In genomic region chr3:175108613-175109151, GRCh38 we compare ENCODE assay signal across 25 cellular contexts.
"Had no signal": no experiment of that assay in that cellular context is flagged by ENCODE, and none has a peak within 500 bp of the region (broad histone marks: within the 10 kb centered on the region; RNA-seq: fewer than 3 reads in every experiment).

No MANE protein-coding gene starts in this region.

- H3K9me3 ChIP-seq: MG63, Peyer's patch, SJCRH30, SK-N-SH had no signal

- H3K36me3 ChIP-seq: MG63, Peyer's patch, SJCRH30, WERI-Rb-1 had no signal

- H3K9ac ChIP-seq: SK-N-SH had no signal

- DNase-seq: activated CD4-positive, alpha-beta T cell treated with anti-CD3 and anti-CD28 coated beads for 36 hours; activated CD8-positive, alpha-beta memory T cell treated with anti-CD3 and anti-CD28 coated beads, Interleukin-2, amount 50 U/mL, for 4 hours; activated CD8-positive, alpha-beta T cell treated with anti-CD3 and anti-CD28 coated beads for 36 hours; activated gamma-delta T cell treated with Interleukin-2 at 50 U/mL for 16 hours; activated naive CD4-positive, alpha-beta T cell treated with anti-CD3 and anti-CD28 coated beads, Interleukin-2, amount 10 ng/mL, durations not matched to agents 7 days and 5 days; activated naive CD8-positive, alpha-beta T cell treated with anti-CD3 and anti-CD28 coated beads for 36 hours; activated T-cell treated with anti-CD3 and anti-CD28 coated beads, Interleukin-2, amount 50 U/mL, for 72 hours; aorta; central memory CD4-positive, alpha-beta T cell; MG63; NCI-H1105; NCI-H1436; NCI-H1694 treated with DMSO at 0.1 percent for 48 hours; NCI-H2029 treated with DMSO at 0.1 percent for 48 hours; NCI-H345; NCI-H510A; NK-92 treated with Interleukin-12 subunit alpha and Interleukin-12 subunit beta, amount 100 ng/mL, for 24 hours; OCI-M1; Peyer's patch; Right ventricle myocardium superior; SJCRH30; SK-N-SH; T-helper 1 cell; WERI-Rb-1 had no signal

- H3K4me3 ChIP-seq: MG63, Peyer's patch, SJCRH30 had no signal

- H3K27ac ChIP-seq: Peyer's patch, RWPE1, SJCRH30, WERI-Rb-1 had no signal

- H3K4me2 ChIP-seq: SK-N-SH had no signal

- H3K4me1 ChIP-seq: Peyer's patch, SJCRH30 had no signal

- H3K27me3 ChIP-seq: MG63, Peyer's patch, SJCRH30 had no signal
